In the genomic region with DNA sequence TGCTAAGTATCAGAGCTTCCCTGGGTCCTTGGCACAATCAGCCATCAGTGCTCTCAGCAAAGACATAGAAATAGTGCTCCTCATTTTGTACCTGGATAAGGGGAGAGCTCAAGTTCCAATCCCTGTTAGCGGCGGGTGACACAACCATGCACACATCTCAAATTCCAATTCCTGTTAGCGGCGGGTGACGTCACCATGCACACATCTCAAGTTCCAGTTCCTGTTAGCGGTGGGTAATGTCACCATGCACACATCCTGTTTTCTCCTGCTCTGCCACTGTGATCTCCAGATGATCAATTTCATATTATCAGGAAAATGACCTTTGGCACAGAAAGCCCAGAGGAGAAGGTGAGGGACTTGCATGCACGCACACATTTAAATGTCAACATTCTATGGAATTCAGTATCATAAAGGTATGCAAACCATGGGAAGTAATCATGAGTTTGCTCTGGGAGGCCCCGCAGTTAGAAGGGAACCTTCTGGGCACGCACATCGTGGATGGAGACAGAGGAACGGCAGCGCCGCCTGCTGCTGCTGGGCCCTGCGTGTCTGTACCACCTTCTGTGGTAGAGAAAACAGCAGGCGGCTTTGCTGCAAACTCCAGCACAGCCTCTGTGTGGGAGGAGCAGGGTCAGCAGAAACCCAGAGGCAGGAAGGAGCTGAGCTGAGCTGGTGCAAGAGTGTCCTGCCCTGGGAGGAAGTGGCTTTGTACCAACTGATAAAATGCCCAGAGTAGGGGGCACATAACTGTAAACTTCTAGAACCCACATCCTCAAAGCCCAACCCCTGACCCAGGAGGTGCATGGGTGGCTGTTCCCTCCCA, we compare ENCODE assay signal across 8 cellular contexts.
A peak's percentile ranks its signal among the peaks of the same experiment; 100 is the strongest.
DNase-seq lines count a peak whose midpoint lies in the region; ATAC-seq and TF ChIP-seq lines count a peak whose summit lies in the region.

No MANE protein-coding gene starts in this region.

- no peaks in the 10 kb centered on the region for H3K9me3 Mint-ChIP-seq in mesothelial cell of epicardium

- peak overlapping the region; percentile 19; the same call in 1 of the 2 replicates for H3K4me3 ChIP-seq in ACC112 (ENCODE audit: low read depth, low read length)

- no peaks in the 10 kb centered on the region for H3K36me3 ChIP-seq in ACC112 (ENCODE audit: insufficient read depth, low read length)

- H3K27me3 Mint-ChIP-seq in mesothelial cell of epicardium (ENCODE audit: low read depth) = no peaks in the 10 kb centered on the region

- H3K27ac Mint-ChIP-seq in mesothelial cell of epicardium = peak overlapping the region; percentile 78

- TF ChIP-seq CTCF in mesothelial cell of epicardium (IDR thresholded peaks at IDR 0.05; ENCODE audit: unreplicated experiment) = no peak

- peak; percentile 85 for ATAC-seq in GM18861 (IDR thresholded peaks at IDR 0.05; ENCODE audit: unreplicated experiment)
- ATAC-seq in HG03064 (IDR thresholded peaks at IDR 0.05; ENCODE audit: low read depth, unreplicated experiment) = peak; percentile 86

- H3K4me1 Mint-ChIP-seq in mesothelial cell of epicardium = peaks cover 30% of the 10 kb centered on the region

- H3K27ac ChIP-seq in ACC112 (ENCODE audit: low read depth, low read length) = peak overlapping the region; percentile 90

- H3K4me3 Mint-ChIP-seq in mesothelial cell of epicardium = peak overlapping the region; percentile 8

- peak; percentile 80 for DNase-seq in NCI-H226
- DNase-seq in activated CD4-positive, alpha-beta T cell treated with anti-CD3 and anti-CD28 coated beads, Interleukin-2, amount 50 U/mL, for 48 hours = peak; percentile 83 to 86
- peak; percentile 70 for DNase-seq in effector CD4-positive, alpha-beta T cell
- peak in 1 of 2 experiments; percentile 60 for DNase-seq in mesothelial cell of epicardium (ENCODE audit: low spot score in 2 of 2, unreplicated experiment in 2 of 2)
- peak; percentile 47 for DNase-seq in stimulated activated CD8-positive, alpha-beta memory T cell treated with anti-CD3 and anti-CD28 coated beads, Interleukin-15, amount 100 ng/mL, for 24 hours (ENCODE audit: low read depth)

- H3K36me3 Mint-ChIP-seq in mesothelial cell of epicardium = no peaks in the 10 kb centered on the region

- no peak overlapping the region for H2AFZ ChIP-seq in ACC112 (ENCODE audit: low read length, unreplicated experiment)

- H3K27me3 ChIP-seq in ACC112 (ENCODE audit: insufficient read depth, low read length) = no peaks in the 10 kb centered on the region

- H3K4me1 ChIP-seq in ACC112 (ENCODE audit: control insufficient read depth, insufficient read depth, low read length, unreplicated experiment) = peaks cover 48% of the 10 kb centered on the region

- no peaks in the 10 kb centered on the region for H3K79me2 ChIP-seq in ACC112 (ENCODE audit: control insufficient read depth, insufficient read depth, low read length, unreplicated experiment)
